Comparison of ENCODE assay signal across 8 cellular contexts in genomic region chr20:44210422-44211176, GRCh38. TPM values are rescaled to one million over a fixed set of nuclear protein-coding genes. Genes with fewer than 3 reads are reported as not detected.
DNase-seq lines count a peak whose midpoint lies in the region; ATAC-seq and TF ChIP-seq lines count a peak whose summit lies in the region.

TSS of gene OSER1 (minus strand) at chr20:44210771. CDS start at chr20:44206957, 3,814 bp downstream.

- H3K9me3 ChIP-seq in right cardiac atrium (ENCODE audit: control insufficient read depth, low read length): no peaks in the 10 kb centered on the region
- H3K9me3 ChIP-seq in vagina: no peaks in the 10 kb centered on the region

- peak; percentile 67 to 95 for TF ChIP-seq POLR2A in vagina (IDR thresholded peaks at IDR 0.05)

- DNase-seq in NCI-H187 treated with DMSO at 0.1 percent for 48 hours (lab: John Stamatoyannopoulos, UW) (peak; percentile 85), anterior cingulate cortex (lab: John Stamatoyannopoulos, UW) (peak; percentile 68 to 98 (median 95)), right cardiac atrium (peak; percentile 95 to 99 (median 98)), putamen (ENCODE audit: low spot score) (peak; percentile 97), vagina (ENCODE audit: extremely low spot score in 2 of 2) (peak; percentile 99 to 100)

- H3K27me3 ChIP-seq in right cardiac atrium (ENCODE audit: control insufficient read depth, insufficient read depth): no peaks in the 10 kb centered on the region
- H3K27me3 ChIP-seq in vagina: no peaks in the 10 kb centered on the region

- H3K36me3 ChIP-seq in vagina: no peaks in the 10 kb centered on the region

- H3K4me1 ChIP-seq in right cardiac atrium (ENCODE audit: control insufficient read depth, insufficient read depth, low read length): peaks cover 2% of the 10 kb centered on the region
- peaks cover 43% of the 10 kb centered on the region for H3K4me1 ChIP-seq in vagina

- H3K27ac ChIP-seq in right cardiac atrium (ENCODE audit: low read length) (peak within 1 kb of the TSS; percentile 94), vagina (peak within 1 kb of the TSS; percentile 99)

- TF ChIP-seq CTCF in vagina (IDR thresholded peaks at IDR 0.05): no peak

- WGBS in right cardiac atrium: under 1% methylated on average over 78 of the region's 78 CpGs

- peak within 1 kb of the TSS; percentile 94 for H3K4me3 ChIP-seq in right cardiac atrium (ENCODE audit: low read length)
- peak within 1 kb of the TSS; percentile 69 to 100 for H3K4me3 ChIP-seq in vagina

- ATAC-seq in GM18499 (IDR thresholded peaks at IDR 0.05; ENCODE audit: insufficient read depth, unreplicated experiment) (peak; percentile 52), HG02943 (IDR thresholded peaks at IDR 0.05; ENCODE audit: low read depth, unreplicated experiment) (peak; percentile 84), right cardiac atrium (peak; percentile 94 to 95)

- intact Hi-C loops in T-helper 2 cell treated with Interferon-gamma antibody and Interleukin-4, amounts not matched to agents 100 ng/mL and 5 ng/mL, for 36 hours (cut with micrococcal nuclease): loop anchor here (1.0 to 10.0 kb wide), 7 partner anchors 11 to 1584 kb away; partner anchors contain the start of genes DNTTIP1, FITM2, IFT52 and SRSF6
- intact Hi-C loops in right cardiac atrium (cut with DNase I): loop anchor here (10.0 kb wide), 4 partner anchors 174 to 524 kb away; no protein-coding TSS in a partner anchor
- intact Hi-C loops in vagina (cut with DNase I): no loop called here

RNA-seq across cellular contexts. Expression of gene OSER1, which starts in this region (rescaled TPM):
- 17.0 and 18.1 TPM in 2 replicates for total RNA-seq in T-helper 2 cell treated with Interferon-gamma antibody and Interleukin-4, amounts not matched to agents 100 ng/mL and 5 ng/mL, for 36 hours
- total RNA-seq in right cardiac atrium: 10 to 100 TPM; 22.6 to 44.5 (median 36.1) TPM
- polyA plus RNA-seq in right cardiac atrium: 27.4 TPM
- 28.0 TPM for total RNA-seq in vagina

Comparison
In these comparisons a context has a peak if more than half of its experiments do, and no peak if none do; other contexts are left out.
1. Peak in every context shown above with its lines: DNase-seq, ATAC-seq, H3K4me3 ChIP-seq and H3K27ac ChIP-seq.